12 cellular contexts compared by ENCODE assay signal in the genomic region with DNA sequence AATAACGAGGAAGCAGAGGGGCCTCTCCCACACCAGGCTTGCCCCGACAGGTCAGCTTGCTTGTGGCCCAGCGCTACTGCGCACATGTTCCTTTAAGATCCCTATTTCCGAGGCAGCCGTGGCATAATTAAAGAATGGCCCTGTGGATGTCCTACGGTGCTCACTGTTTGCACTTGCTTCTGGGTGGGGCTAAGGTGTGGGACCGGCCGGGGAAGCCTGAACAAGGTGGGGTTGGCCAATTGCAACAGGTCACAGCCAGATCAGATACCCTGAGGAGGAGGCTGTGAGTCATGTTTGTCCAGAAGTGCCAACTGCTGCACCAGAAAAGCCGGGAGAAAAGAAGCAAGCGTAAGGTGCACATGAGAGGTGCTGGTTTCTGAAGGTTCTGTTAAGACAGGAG.
A peak's percentile ranks its signal among the peaks of the same experiment; 100 is the strongest.
DNase-seq lines count a peak whose midpoint lies in the region; ATAC-seq and TF ChIP-seq lines count a peak whose summit lies in the region.
"Had no signal": no experiment of that assay in that cellular context is flagged by ENCODE, and none has a peak within 500 bp of the region (broad histone marks: within the 10 kb centered on the region; RNA-seq: fewer than 3 reads in every experiment).

No MANE protein-coding gene starts in this region.

- peak overlapping the region; percentile 87 for H3K27ac ChIP-seq in 22Rv1
- H3K27ac ChIP-seq: right atrium auricular region had no signal

- peaks cover 20 to 38% of the 10 kb centered on the region in 2 donors for H3K4me1 Mint-ChIP-seq in effector memory CD8-positive, alpha-beta T cell (ENCODE audit: low read depth in 2 of 2)

- peak overlapping the region; percentile 56 for H3K9ac ChIP-seq in mucosa of stomach (ENCODE audit: low read length)

- H3K9me3 Mint-ChIP-seq in effector memory CD8-positive, alpha-beta T cell: peaks cover 0 to 7% of the 10 kb centered on the region in 2 donors

- no peaks in the 10 kb centered on the region for H3K27me3 ChIP-seq in mucosa of stomach (ENCODE audit: control insufficient read depth, insufficient read depth, low read length)
- H3K27me3 ChIP-seq: right atrium auricular region had no signal

- H3K4me3 ChIP-seq in mucosa of stomach (ENCODE audit: low read length): no peak overlapping the region
- H3K4me3 ChIP-seq: K562, right atrium auricular region had no signal

- H3K36me3 ChIP-seq in mucosa of stomach (ENCODE audit: control insufficient read depth, insufficient read depth, low read length): no peaks in the 10 kb centered on the region
- H3K36me3 ChIP-seq: right atrium auricular region had no signal

- TF ChIP-seq POLR2A in GM18505 (IDR thresholded peaks at IDR 0.05; ENCODE audit: borderline replicate concordance, extremely low read depth, insufficient read depth, insufficient read length): no peak

- no peak for TF ChIP-seq CTCF in 22Rv1 (IDR thresholded peaks at IDR 0.05)

- H3K36me3 Mint-ChIP-seq in effector memory CD8-positive, alpha-beta T cell (ENCODE audit: insufficient read depth): no peaks in the 10 kb centered on the region

- H3K4me3 Mint-ChIP-seq in effector memory CD8-positive, alpha-beta T cell: no peak overlapping the region
- H3K4me3 Mint-ChIP-seq: dendritic cell treated with granulocyte-macrophage colony-stimulating factor and Interleukin-4, amounts not matched to agents 40 ng/mL and 50 ng/mL, for 4 days had no signal

- H3K27me3 Mint-ChIP-seq in effector memory CD8-positive, alpha-beta T cell: no peaks in the 10 kb centered on the region
- H3K27me3 Mint-ChIP-seq: dendritic cell treated with granulocyte-macrophage colony-stimulating factor and Interleukin-4, amounts not matched to agents 40 ng/mL and 50 ng/mL, for 4 days had no signal

- H3K4me1 ChIP-seq in mucosa of stomach (ENCODE audit: control insufficient read depth, insufficient read depth, low read length): peaks cover 51% of the 10 kb centered on the region
- H3K4me1 ChIP-seq: right atrium auricular region had no signal

- no peak overlapping the region for H3K27ac Mint-ChIP-seq in effector memory CD8-positive, alpha-beta T cell
- H3K27ac Mint-ChIP-seq: dendritic cell treated with granulocyte-macrophage colony-stimulating factor and Interleukin-4, amounts not matched to agents 40 ng/mL and 50 ng/mL, for 4 days had no signal

- no peak for ATAC-seq in effector memory CD8-positive, alpha-beta T cell (replicated peaks)
- no peak for ATAC-seq in GM21423 (IDR thresholded peaks at IDR 0.05; ENCODE audit: unreplicated experiment)
- ATAC-seq in GM18505 (IDR thresholded peaks at IDR 0.05; ENCODE audit: unreplicated experiment): no peak
- ATAC-seq in GM21786 (IDR thresholded peaks at IDR 0.05; ENCODE audit: unreplicated experiment): no peak
- ATAC-seq: K562 had no signal

- no peaks in the 10 kb centered on the region for H3K9me3 ChIP-seq in mucosa of stomach (ENCODE audit: control insufficient read depth, low read length)

- peak; percentile 98 for DNase-seq in HT-29 (ENCODE audit: low spot score)
- peak; percentile 29 for DNase-seq in astrocyte of the hippocampus (ENCODE audit: low read depth, low spot score)
- DNase-seq in effector memory CD8-positive, alpha-beta T cell: no peak
- DNase-seq: SHP77 had no signal

Comparison
In these comparisons a context has a peak if more than half of its experiments do, and no peak if none do; other contexts are left out.
1. DNase-seq: peak in HT-29 (single experiment) and astrocyte of the hippocampus (single experiment); none in effector memory CD8-positive, alpha-beta T cell (0 of 3).